Comparison of ENCODE assay signal across 24 cellular contexts in genomic region chrX:111460612-111461011, GRCh38. TPM values are rescaled to one million over a fixed set of nuclear protein-coding genes. Genes with fewer than 3 reads are reported as not detected.
DNase-seq lines count a peak whose midpoint lies in the region; ATAC-seq, FAIRE-seq and TF ChIP-seq lines count a peak whose summit lies in the region.
"Had no signal": no experiment of that assay in that cellular context is flagged by ENCODE, and none has a peak within 500 bp of the region (broad histone marks: within the 10 kb centered on the region; RNA-seq: fewer than 3 reads in every experiment).

No MANE protein-coding gene starts in this region.

- H3K27ac ChIP-seq in GM23248, result no peak overlapping the region
- H3K27ac ChIP-seq: BLaER1 had no signal

- TF ChIP-seq CTCF in fibroblast of mammary gland (conservative IDR thresholded peaks at IDR 0.05; ENCODE audit: control insufficient read depth, insufficient read depth, low read depth, low read length) (no peak), nephron (IDR thresholded peaks at IDR 0.05; ENCODE audit: unreplicated experiment in 3 of 3) (no peak)

- no peaks in the 10 kb centered on the region for H3K9me2 ChIP-seq in GM23248 (ENCODE audit: insufficient read depth)

- peak; percentile 1 for DNase-seq in GM23248
- DNase-seq in RCC 7860 (ENCODE audit: low spot score), result no peak
- DNase-seq in fibroblast of mammary gland (ENCODE audit: low read depth), result peak; percentile 28
- DNase-seq in EL, result no peak
- no peak for DNase-seq in NCI-H2081 (lab: John Stamatoyannopoulos, UW)
- DNase-seq: CD4-positive, CD25-positive, alpha-beta regulatory T cell; H9; KBM-7; MG63; NCI-H1105 treated with DMSO at 0.1 percent for 48 hours; NCI-H146; NCI-H2029; NCI-H526 treated with DMSO at 0.1 percent for 48 hours; SHP77 treated with DMSO at 0.1 percent for 48 hours had no signal

- no peaks in the 10 kb centered on the region for H4K20me1 ChIP-seq in GM23248 (ENCODE audit: insufficient read depth)
- H4K20me1 ChIP-seq: BLaER1 had no signal

- H3F3A ChIP-seq in GM23248 (ENCODE audit: insufficient read depth), result no peaks in the 10 kb centered on the region

- no peak overlapping the region for H2AFZ ChIP-seq in GM23248
- H2AFZ ChIP-seq: GM23338 had no signal

- no peaks in the 10 kb centered on the region for H3K36me3 Mint-ChIP-seq in nephron (ENCODE audit: low read depth)
- H3K36me3 Mint-ChIP-seq: CD4-positive, CD25-positive, alpha-beta regulatory T cell had no signal

- H3K9me3 ChIP-seq in GM23248 (ENCODE audit: low read depth), result no peaks in the 10 kb centered on the region
- H3K9me3 ChIP-seq: MG63 had no signal

- ATAC-seq in HG02852 (IDR thresholded peaks at IDR 0.05; ENCODE audit: unreplicated experiment), result no peak
- ATAC-seq: GM23338 had no signal

- in situ Hi-C loops in GM23248 (cut with MboI), result no loop called here

- no peaks in the 10 kb centered on the region for H3K79me2 ChIP-seq in GM23248 (ENCODE audit: insufficient read depth)

- H3K27ac Mint-ChIP-seq in nephron, result peak overlapping the region in 2 of 3 experiments; percentile 79 to 89
- H3K27ac Mint-ChIP-seq: CD4-positive, CD25-positive, alpha-beta regulatory T cell; GM23338; H9 had no signal

- H3K27me3 ChIP-seq in GM23248 (replicated peaks; ENCODE audit: insufficient read depth), result no peaks in the 10 kb centered on the region
- H3K27me3 ChIP-seq: MG63 had no signal

- no peak overlapping the region for H3K4me3 Mint-ChIP-seq in nephron
- H3K4me3 Mint-ChIP-seq: CD4-positive, CD25-positive, alpha-beta regulatory T cell; GM23338; H9 had no signal

- no peaks in the 10 kb centered on the region for H3K4me1 ChIP-seq in GM23248 (ENCODE audit: insufficient read depth)
- H3K4me1 ChIP-seq: BLaER1 had no signal

- no peaks in the 10 kb centered on the region for H3K36me3 ChIP-seq in GM23248 (ENCODE audit: low read depth)
- H3K36me3 ChIP-seq: BLaER1, MG63 had no signal

- H3K9me3 Mint-ChIP-seq in nephron, result peaks cover 3% of the 10 kb centered on the region
- H3K9me3 Mint-ChIP-seq: GM23338 had no signal

- no peaks in the 10 kb centered on the region for H3K27me3 Mint-ChIP-seq in nephron (ENCODE audit: low read depth)
- H3K27me3 Mint-ChIP-seq: CD4-positive, CD25-positive, alpha-beta regulatory T cell had no signal

- no peak overlapping the region for H3K4me2 ChIP-seq in GM23248 (ENCODE audit: unreplicated experiment)
- H3K4me2 ChIP-seq: BLaER1, GM23338 had no signal

- FAIRE-seq in RCC 7860 (lab: Jason Lieb, UNC), result peak; percentile 68
- FAIRE-seq: A204.1, HTR-8/SVneo had no signal

- no peak overlapping the region for H3K9ac ChIP-seq in GM23248
- H3K9ac ChIP-seq: BLaER1 had no signal

- H3K4me1 Mint-ChIP-seq in nephron, result peaks cover 25% of the 10 kb centered on the region
- H3K4me1 Mint-ChIP-seq: CD4-positive, CD25-positive, alpha-beta regulatory T cell had no signal

- H3K4me3 ChIP-seq in GM23248 (no peak overlapping the region), fibroblast of mammary gland (ENCODE audit: control insufficient read depth, low read depth, low read length) (no peak overlapping the region)
- H3K4me3 ChIP-seq: BLaER1, GM23338, MG63 had no signal

RNA-seq across cellular contexts. Expression of gene DCX, which starts 48.6 kb away (rescaled TPM):
- not detected in 2 replicates for total RNA-seq in GM23248 (2014; rRNA removed; shearing (Covaris generic))
- not detected in 2 replicates for polyA plus RNA-seq in GM23248 (2016; fragmentation: Nextera tagmentation; extraction: Ambion mirVana)
- total RNA-seq: CD4-positive, CD25-positive, alpha-beta regulatory T cell; G401; LHCN-M2; NCI-H460 had no signal
- polyA plus RNA-seq: AG04450; CD4-positive, CD25-positive, alpha-beta regulatory T cell had no signal

RNA-seq across cellular contexts. Expression of gene SERTM2, which starts 50.8 kb away (rescaled TPM):
- total RNA-seq in GM23248 (2014; rRNA removed; shearing (Covaris generic)), result not detected in 2 replicates
- not detected in 2 replicates for polyA plus RNA-seq in GM23248 (2016; fragmentation: Nextera tagmentation; extraction: Ambion mirVana)
- total RNA-seq: CD4-positive, CD25-positive, alpha-beta regulatory T cell; G401; LHCN-M2; NCI-H460 had no signal
- polyA plus RNA-seq: CD4-positive, CD25-positive, alpha-beta regulatory T cell had no signal

Comparison
In these comparisons a context has a peak if more than half of its experiments do, and no peak if none do; other contexts are left out.
1. DNase-seq: peak in GM23248 (single experiment) and fibroblast of mammary gland (single experiment); none in RCC 7860 (single experiment), EL (single experiment) and NCI-H2081 (0 of 2).